In genomic region chr6:145071836-145072235, GRCh38 we compare ENCODE assay signal across 15 cellular contexts.
DNase-seq lines count a peak whose midpoint lies in the region; ATAC-seq, FAIRE-seq and TF ChIP-seq lines count a peak whose summit lies in the region.
"Had no signal": no experiment of that assay in that cellular context is flagged by ENCODE, and none has a peak within 500 bp of the region (broad histone marks: within the 10 kb centered on the region; RNA-seq: fewer than 3 reads in every experiment).

No MANE protein-coding gene starts in this region.

- FAIRE-seq in kidney (lab: Jason Lieb, UNC), result no peak

- H3K4me1 ChIP-seq in kidney (ENCODE audit: control insufficient read depth in 1 of 2, insufficient read depth in 1 of 2, low read depth in 1 of 2, low read length in 2 of 2) (no peaks in the 10 kb centered on the region), testis (no peaks in the 10 kb centered on the region), right atrium auricular region (no peaks in the 10 kb centered on the region)
- H3K4me1 ChIP-seq: body of pancreas had no signal

- H3K36me3 ChIP-seq in kidney (ENCODE audit: control insufficient read depth in 1 of 2, insufficient read depth in 2 of 2, low read length in 2 of 2) (no peaks in the 10 kb centered on the region), testis (ENCODE audit: low read depth, missing control alignments) (no peaks in the 10 kb centered on the region), right atrium auricular region (no peaks in the 10 kb centered on the region)

- H3K27me3 ChIP-seq in testis, result no peaks in the 10 kb centered on the region
- no peaks in the 10 kb centered on the region for H3K27me3 ChIP-seq in right atrium auricular region
- H3K27me3 ChIP-seq: body of pancreas had no signal

- no peak overlapping the region for H3K27ac ChIP-seq in kidney (ENCODE audit: low read depth in 2 of 2, low read length in 2 of 2)
- H3K27ac ChIP-seq in testis, result no peak overlapping the region
- H3K27ac ChIP-seq in right atrium auricular region, result no peak overlapping the region
- H3K27ac ChIP-seq: body of pancreas had no signal

- TF ChIP-seq CTCF in retinal pigment epithelial cell (conservative IDR thresholded peaks at IDR 0.05; ENCODE audit: low read depth, low read length) (no peak), kidney (IDR thresholded peaks at IDR 0.05; ENCODE audit: borderline replicate concordance, extremely low read depth, insufficient read depth) (no peak), testis (IDR thresholded peaks at IDR 0.05) (no peak), right atrium auricular region (IDR thresholded peaks at IDR 0.05) (no peak)

- H3K9me3 ChIP-seq in kidney (ENCODE audit: control insufficient read depth in 1 of 2, low read length in 2 of 2) (no peaks in the 10 kb centered on the region), testis (no peaks in the 10 kb centered on the region), right atrium auricular region (peaks cover 0 to 6% of the 10 kb centered on the region in 2 donors)
- H3K9me3 ChIP-seq: body of pancreas had no signal

- H3K4me3 ChIP-seq in retinal pigment epithelial cell (ENCODE audit: low read length), result no peak overlapping the region
- no peak overlapping the region for H3K4me3 ChIP-seq in kidney (ENCODE audit: low read length in 2 of 2)
- no peak overlapping the region for H3K4me3 ChIP-seq in testis
- no peak overlapping the region for H3K4me3 ChIP-seq in right atrium auricular region
- H3K4me3 ChIP-seq: body of pancreas had no signal

- intact Hi-C loops in kidney (cut with DNase I), result no loop called here
- intact Hi-C loops in testis (cut with DNase I; ENCODE audit: low total_unique reads), result no loop called here

- TF ChIP-seq POLR2A in testis (IDR thresholded peaks at IDR 0.05), result no peak

- ATAC-seq in GM21619 (IDR thresholded peaks at IDR 0.05; ENCODE audit: unreplicated experiment), result no peak
- ATAC-seq: activated CD8-positive, alpha-beta T cell treated with anti-CD3 and anti-CD28 coated beads, Interleukin-2, amount 10 ng/mL, durations not matched to agents 7 days and 5 days; body of pancreas had no signal

- WGBS in testis, 2 donors, result 77 to 78% methylated on average over 2 of the region's 2 CpGs

- DNase-seq in EL, result peak; percentile 93
- DNase-seq in RKO (ENCODE audit: low spot score), result peak; percentile 71
- DNase-seq in fibroblast of gingiva (ENCODE audit: low read depth), result peak; percentile 54
- DNase-seq in retinal pigment epithelial cell (ENCODE audit: low read depth), result peak; percentile 90
- DNase-seq in kidney, result no peak
- DNase-seq in testis, result no peak
- no peak for DNase-seq in right atrium auricular region (ENCODE audit: low spot score)
- DNase-seq: activated CD8-positive, alpha-beta T cell treated with anti-CD3 and anti-CD28 coated beads, Interleukin-2, amount 10 ng/mL, durations not matched to agents 7 days and 5 days; body of pancreas; DMS79; H7; immature natural killer cell; midbrain; NCI-H1105 had no signal

- no peak overlapping the region for H3K9ac ChIP-seq in kidney (ENCODE audit: low read length in 2 of 2)

Comparison
In these comparisons a context has a peak if more than half of its experiments do, and no peak if none do; other contexts are left out.
1. DNase-seq: peak in EL (single experiment), RKO (single experiment), fibroblast of gingiva (single experiment) and retinal pigment epithelial cell (single experiment); none in kidney (single experiment), testis (single experiment) and right atrium auricular region (single experiment).